Comparison of ENCODE assay signal across 19 cellular contexts in the genomic region with DNA sequence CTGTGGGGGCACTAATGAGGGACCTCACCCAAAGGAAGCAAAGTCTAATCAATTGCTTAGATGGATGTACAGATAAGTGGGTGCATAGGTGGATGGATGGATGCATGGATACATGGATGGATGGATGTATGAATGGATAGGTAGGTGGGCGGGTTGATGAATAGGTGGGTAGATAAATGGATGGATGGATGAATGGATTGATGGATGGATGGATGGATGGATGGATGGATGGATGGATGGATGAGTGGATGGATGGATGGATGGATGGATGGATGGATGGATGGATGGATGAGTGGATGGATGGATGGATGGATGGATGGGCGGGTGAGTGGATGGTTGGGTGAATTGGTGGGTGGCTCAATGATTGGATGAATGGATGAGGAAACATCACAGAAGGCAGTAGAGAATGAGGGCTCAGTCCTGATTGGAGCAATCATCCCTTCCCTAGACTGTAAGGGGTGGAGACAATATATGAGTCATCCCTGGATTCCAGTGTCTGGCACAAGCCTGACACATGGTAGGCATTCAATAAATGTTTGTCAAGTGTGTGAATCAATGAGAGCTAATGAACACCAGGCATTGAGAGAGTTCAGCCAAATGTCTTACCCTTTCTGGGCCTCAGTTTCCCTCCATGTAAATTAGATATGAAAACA. TPM values are rescaled to one million over a fixed set of nuclear protein-coding genes. Genes with fewer than 3 reads are reported as not detected.
DNase-seq lines count a peak whose midpoint lies in the region; ATAC-seq, FAIRE-seq and TF ChIP-seq lines count a peak whose summit lies in the region.
"Had no signal": no experiment of that assay in that cellular context is flagged by ENCODE, and none has a peak within 500 bp of the region (broad histone marks: within the 10 kb centered on the region; RNA-seq: fewer than 3 reads in every experiment).

No MANE protein-coding gene starts in this region.

- peak; percentile 20 for DNase-seq in AG20443 (ENCODE audit: low spot score)
- DNase-seq in H54 (ENCODE audit: insufficient read length, low spot score) = peak; percentile 18
- DNase-seq in SW480 (ENCODE audit: low spot score) = peak; percentile 50
- DNase-seq in fibroblast of peridontal ligament (ENCODE audit: extremely low read depth) = peak; percentile 7
- no peak for DNase-seq in HTR-8/SVneo (ENCODE audit: insufficient read length, low spot score)
- DNase-seq in CD1c-positive myeloid dendritic cell (ENCODE audit: extremely low spot score) = no peak
- DNase-seq in activated CD4-positive, alpha-beta T cell treated with anti-CD3 and anti-CD28 coated beads, Interleukin-2, amount 10 ng/mL, durations not matched to agents 24 days and 14 days = no peak
- DNase-seq: activated CD4-positive, alpha-beta T cell treated with anti-CD3 and anti-CD28 coated beads, Interleukin-2, amount 50 U/mL, for 1 hour; activated CD8-positive, alpha-beta memory T cell treated with anti-CD3 and anti-CD28 coated beads, Interleukin-2, amount 50 U/mL, for 48 hours; activated effector memory CD4-positive, alpha-beta T cell treated with anti-CD3 and anti-CD28 coated beads, Interleukin-2, amount 50 U/mL, for 16 hours; effector memory CD8-positive, alpha-beta T cell; NCI-H2029 treated with DMSO at 0.1 percent for 48 hours; NCI-H446 treated with DMSO at 0.1 percent for 48 hours; nephron progenitor cell; stimulated activated CD4-positive, alpha-beta T cell treated with anti-CD3 and anti-CD28 coated beads, Interleukin-1b, Interleukin-23, amount 100 ng/mL, for 48 hours; stimulated activated naive CD4-positive, alpha-beta T cell had no signal

- no peak overlapping the region for H3K4me3 Mint-ChIP-seq in activated CD4-positive, alpha-beta T cell treated with anti-CD3 and anti-CD28 coated beads, Interleukin-2, amount 10 ng/mL, durations not matched to agents 24 days and 14 days
- H3K4me3 Mint-ChIP-seq: effector memory CD8-positive, alpha-beta T cell; nephron progenitor cell had no signal

- H3K27ac Mint-ChIP-seq in activated CD4-positive, alpha-beta T cell treated with anti-CD3 and anti-CD28 coated beads, Interleukin-2, amount 10 ng/mL, durations not matched to agents 24 days and 14 days = no peak overlapping the region
- H3K27ac Mint-ChIP-seq: effector memory CD8-positive, alpha-beta T cell; nephron progenitor cell had no signal

- intact Hi-C loops in activated CD4-positive, alpha-beta T cell treated with anti-CD3 and anti-CD28 coated beads, Interleukin-2, amount 10 ng/mL, durations not matched to agents 24 days and 14 days (cut with micrococcal nuclease) = no loop called here

- no peak for TF ChIP-seq POLR2A in H54 (IDR thresholded peaks at IDR 0.05; ENCODE audit: low read depth, low read length)
- TF ChIP-seq POLR2A in gastroesophageal sphincter (IDR thresholded peaks at IDR 0.05) = no peak

- no peaks in the 10 kb centered on the region for H3K4me1 ChIP-seq in gastroesophageal sphincter
- H3K4me1 ChIP-seq: tibial nerve had no signal

- WGBS in gastroesophageal sphincter (ENCODE audit: low coverage in 1 of 2), 2 donors = 40 to 50% methylated on average over 2 of the region's 2 CpGs

- H3K4me1 Mint-ChIP-seq in activated CD4-positive, alpha-beta T cell treated with anti-CD3 and anti-CD28 coated beads, Interleukin-2, amount 10 ng/mL, durations not matched to agents 24 days and 14 days = peaks cover 17% of the 10 kb centered on the region

- H3K27ac ChIP-seq in gastroesophageal sphincter = no peak overlapping the region
- H3K27ac ChIP-seq: tibial nerve had no signal

- no peak for TF ChIP-seq EP300 in gastroesophageal sphincter (IDR thresholded peaks at IDR 0.05)

- H3K4me3 ChIP-seq in gastroesophageal sphincter = no peak overlapping the region
- H3K4me3 ChIP-seq: tibial nerve had no signal

- no peak for ATAC-seq in gastroesophageal sphincter

- no peaks in the 10 kb centered on the region for H3K9me3 Mint-ChIP-seq in activated CD4-positive, alpha-beta T cell treated with anti-CD3 and anti-CD28 coated beads, Interleukin-2, amount 10 ng/mL, durations not matched to agents 24 days and 14 days
- H3K9me3 Mint-ChIP-seq: effector memory CD8-positive, alpha-beta T cell had no signal

- H3K27me3 ChIP-seq in gastroesophageal sphincter = peaks cover 16% of the 10 kb centered on the region
- H3K27me3 ChIP-seq: tibial nerve had no signal

- TF ChIP-seq CTCF in gastroesophageal sphincter (IDR thresholded peaks at IDR 0.05) = no peak

- H3K36me3 Mint-ChIP-seq in activated CD4-positive, alpha-beta T cell treated with anti-CD3 and anti-CD28 coated beads, Interleukin-2, amount 10 ng/mL, durations not matched to agents 24 days and 14 days (ENCODE audit: low read depth) = no peaks in the 10 kb centered on the region

- no peaks in the 10 kb centered on the region for H3K36me3 ChIP-seq in gastroesophageal sphincter
- H3K36me3 ChIP-seq: tibial nerve had no signal

- H3K9me3 ChIP-seq in gastroesophageal sphincter = no peaks in the 10 kb centered on the region

- FAIRE-seq in H54 (lab: Jason Lieb, UNC) = no peak
- no peak for FAIRE-seq in HTR-8/SVneo (lab: Jason Lieb, UNC)
- FAIRE-seq: TTC549 had no signal

- H3K27me3 Mint-ChIP-seq in activated CD4-positive, alpha-beta T cell treated with anti-CD3 and anti-CD28 coated beads, Interleukin-2, amount 10 ng/mL, durations not matched to agents 24 days and 14 days = peaks cover 18% of the 10 kb centered on the region

RNA-seq across cellular contexts. Expression of gene PXYLP1, which starts 40.4 kb away (rescaled TPM):
- 10 to 100 TPM in 2 of 4 donors, 1 to 10 TPM in 2; 6.5 to 16.9 (median 10.0) TPM for total RNA-seq in gastroesophageal sphincter
- 10.7 and 11.7 TPM in 2 replicates for total RNA-seq in activated CD4-positive, alpha-beta T cell treated with anti-CD3 and anti-CD28 coated beads, Interleukin-2, amount 10 ng/mL, durations not matched to agents 24 days and 14 days

Comparison
In these comparisons a context has a peak if more than half of its experiments do, and no peak if none do; other contexts are left out.
1. DNase-seq: peak in AG20443 (single experiment), H54 (single experiment), SW480 (single experiment) and fibroblast of peridontal ligament (single experiment); none in HTR-8/SVneo (single experiment), CD1c-positive myeloid dendritic cell (single experiment) and activated CD4-positive, alpha-beta T cell treated with anti-CD3 and anti-CD28 coated beads, Interleukin-2, amount 10 ng/mL, durations not matched to agents 24 days and 14 days (single experiment).